11 cellular contexts compared by ENCODE assay signal in the genomic region with DNA sequence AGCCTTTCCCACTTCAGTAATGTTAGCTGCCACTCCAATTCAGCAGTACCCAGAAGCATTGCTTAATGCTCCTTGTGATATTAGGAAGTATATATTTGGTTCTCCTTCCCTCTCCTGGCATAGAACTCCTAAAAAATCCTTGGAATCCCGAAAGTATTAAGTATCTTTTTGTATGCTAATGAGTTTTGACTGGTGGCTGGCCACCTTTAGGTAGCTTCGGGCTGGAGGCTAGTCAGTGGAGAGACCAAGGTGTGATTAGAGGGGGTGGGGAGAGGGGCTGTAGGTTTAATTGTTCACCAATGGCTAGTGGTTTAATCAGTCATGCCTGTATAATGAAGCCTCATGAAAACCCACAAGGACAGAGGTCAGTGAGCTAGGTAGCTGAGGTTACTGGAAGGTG. TPM values are rescaled to one million over a fixed set of nuclear protein-coding genes. Genes with fewer than 3 reads are reported as not detected.
DNase-seq lines count a peak whose midpoint lies in the region; ATAC-seq lines count a peak whose summit lies in the region.
"Had no signal": no experiment of that assay in that cellular context is flagged by ENCODE, and none has a peak within 500 bp of the region (broad histone marks: within the 10 kb centered on the region; RNA-seq: fewer than 3 reads in every experiment).

No MANE protein-coding gene starts in this region.

- DNase-seq in ELF-1 (ENCODE audit: low read depth, low spot score), result peak; percentile 72
- no peak for DNase-seq in T-helper 17 cell
- no peak for DNase-seq in activated CD8-positive, alpha-beta memory T cell treated with anti-CD3 and anti-CD28 coated beads, Interleukin-2, amount 50 U/mL, for 4 hours
- no peak for DNase-seq in substantia nigra (lab: John Stamatoyannopoulos, UW)
- DNase-seq in HuH-7 (ENCODE audit: low spot score), result no peak
- DNase-seq: DMS153, NCI-H82 had no signal

- H3K27me3 ChIP-seq in iPS-15b (ENCODE audit: control insufficient read depth, insufficient read depth, low read length) (no peaks in the 10 kb centered on the region), skeletal muscle tissue (ENCODE audit: control insufficient read depth in 3 of 3, insufficient read depth in 3 of 3, low read length in 3 of 3) (no peaks in the 10 kb centered on the region)

- H3K36me3 ChIP-seq in iPS-15b (ENCODE audit: control insufficient read depth, insufficient read depth, low read length), result peaks cover 17% of the 10 kb centered on the region
- H3K36me3 ChIP-seq in skeletal muscle tissue (ENCODE audit: control insufficient read depth in 3 of 3, insufficient read depth in 3 of 3, low read length in 3 of 3), result peaks cover 34 to 61% (median 42%) of the 10 kb centered on the region in 3 donors

- H3K9me3 ChIP-seq in T-helper 17 cell (ENCODE audit: control insufficient read depth, low read length, poor library complexity, severe bottlenecking) (no peaks in the 10 kb centered on the region), iPS-15b (ENCODE audit: control insufficient read depth, insufficient read depth, low read length) (no peaks in the 10 kb centered on the region), skeletal muscle tissue (ENCODE audit: control insufficient read depth in 3 of 3, low read length in 3 of 3) (no peaks in the 10 kb centered on the region)

- H3K27me3 Mint-ChIP-seq in T-helper 17 cell, result no peaks in the 10 kb centered on the region

- peaks cover 9% of the 10 kb centered on the region for H3K36me3 Mint-ChIP-seq in T-helper 17 cell (ENCODE audit: low read depth)

- H3K4me3 ChIP-seq in iPS-15b (ENCODE audit: low read depth, low read length) (peak overlapping the region; percentile 12), skeletal muscle tissue (ENCODE audit: low read length in 3 of 3) (no peak overlapping the region)

- H3K27ac Mint-ChIP-seq in T-helper 17 cell, result peak overlapping the region; percentile 90
- H3K27ac Mint-ChIP-seq: T-helper 1 cell treated with Interleukin-12 subunit alpha and Interleukin-12 subunit beta and Interleukin-4 antibody, amounts not matched to agents 30 μg/mL and 1 μg/mL, for 36 hours had no signal

- H3K4me1 ChIP-seq in iPS-15b (ENCODE audit: control insufficient read depth, insufficient read depth, low read length) (peaks cover 38% of the 10 kb centered on the region), skeletal muscle tissue (ENCODE audit: control insufficient read depth in 3 of 3, insufficient read depth in 3 of 3, low read length in 3 of 3) (peaks cover 52 to 56% (median 53%) of the 10 kb centered on the region in 3 donors)

- H3K9ac ChIP-seq in iPS-15b (ENCODE audit: low read depth, low read length) (peak overlapping the region; percentile 14), skeletal muscle tissue (ENCODE audit: low read depth in 1 of 3, low read length in 3 of 3) (peak overlapping the region in 2 of 3 donors; percentile 2 to 45)

- no peak overlapping the region for H3K4me3 Mint-ChIP-seq in T-helper 17 cell
- H3K4me3 Mint-ChIP-seq: T-helper 1 cell treated with Interleukin-12 subunit alpha and Interleukin-12 subunit beta and Interleukin-4 antibody, amounts not matched to agents 30 μg/mL and 1 μg/mL, for 36 hours had no signal

- peaks cover 37% of the 10 kb centered on the region for H3K4me1 Mint-ChIP-seq in T-helper 17 cell

- ATAC-seq in T-helper 17 cell (no peak), HG02623 (IDR thresholded peaks at IDR 0.05; ENCODE audit: unreplicated experiment) (no peak)

- H3K27ac ChIP-seq in skeletal muscle tissue (ENCODE audit: low read depth, low read length), result no peak overlapping the region
- no peak overlapping the region for H3K27ac ChIP-seq in substantia nigra (ENCODE audit: low read depth, low read length, poor library complexity, severe bottlenecking)

RNA-seq across cellular contexts. Expression of a gene that starts 12.2 kb away (rescaled TPM):
- 10 to 100 TPM; 18.1 to 23.8 TPM for total RNA-seq in T-helper 17 cell
- 4.2 TPM for total RNA-seq in skeletal muscle tissue

RNA-seq across cellular contexts. Expression of a gene that starts 12.9 kb away (rescaled TPM):
- total RNA-seq in T-helper 17 cell (100 to 1,000 TPM; 109 to 117 TPM), skeletal muscle tissue (236 TPM)
